1 cellular context compared by ENCODE assay signal in genomic region chr5:56157191-56157621, GRCh38.
TF ChIP-seq lines count a peak whose summit lies in the region.
"Not testable (repeated sequence)": the region's sequence is repeated elsewhere in the genome, so short reads cannot be mapped to it uniquely, and the experiment has no call there.

No MANE protein-coding gene starts in this region.

TF ChIP-seq in K562, 482 proteins besides CTCF, POLR2A, EP300 and RAD21 (continued from another document and continues in another):
- TF ChIP-seq, protein P1, sequence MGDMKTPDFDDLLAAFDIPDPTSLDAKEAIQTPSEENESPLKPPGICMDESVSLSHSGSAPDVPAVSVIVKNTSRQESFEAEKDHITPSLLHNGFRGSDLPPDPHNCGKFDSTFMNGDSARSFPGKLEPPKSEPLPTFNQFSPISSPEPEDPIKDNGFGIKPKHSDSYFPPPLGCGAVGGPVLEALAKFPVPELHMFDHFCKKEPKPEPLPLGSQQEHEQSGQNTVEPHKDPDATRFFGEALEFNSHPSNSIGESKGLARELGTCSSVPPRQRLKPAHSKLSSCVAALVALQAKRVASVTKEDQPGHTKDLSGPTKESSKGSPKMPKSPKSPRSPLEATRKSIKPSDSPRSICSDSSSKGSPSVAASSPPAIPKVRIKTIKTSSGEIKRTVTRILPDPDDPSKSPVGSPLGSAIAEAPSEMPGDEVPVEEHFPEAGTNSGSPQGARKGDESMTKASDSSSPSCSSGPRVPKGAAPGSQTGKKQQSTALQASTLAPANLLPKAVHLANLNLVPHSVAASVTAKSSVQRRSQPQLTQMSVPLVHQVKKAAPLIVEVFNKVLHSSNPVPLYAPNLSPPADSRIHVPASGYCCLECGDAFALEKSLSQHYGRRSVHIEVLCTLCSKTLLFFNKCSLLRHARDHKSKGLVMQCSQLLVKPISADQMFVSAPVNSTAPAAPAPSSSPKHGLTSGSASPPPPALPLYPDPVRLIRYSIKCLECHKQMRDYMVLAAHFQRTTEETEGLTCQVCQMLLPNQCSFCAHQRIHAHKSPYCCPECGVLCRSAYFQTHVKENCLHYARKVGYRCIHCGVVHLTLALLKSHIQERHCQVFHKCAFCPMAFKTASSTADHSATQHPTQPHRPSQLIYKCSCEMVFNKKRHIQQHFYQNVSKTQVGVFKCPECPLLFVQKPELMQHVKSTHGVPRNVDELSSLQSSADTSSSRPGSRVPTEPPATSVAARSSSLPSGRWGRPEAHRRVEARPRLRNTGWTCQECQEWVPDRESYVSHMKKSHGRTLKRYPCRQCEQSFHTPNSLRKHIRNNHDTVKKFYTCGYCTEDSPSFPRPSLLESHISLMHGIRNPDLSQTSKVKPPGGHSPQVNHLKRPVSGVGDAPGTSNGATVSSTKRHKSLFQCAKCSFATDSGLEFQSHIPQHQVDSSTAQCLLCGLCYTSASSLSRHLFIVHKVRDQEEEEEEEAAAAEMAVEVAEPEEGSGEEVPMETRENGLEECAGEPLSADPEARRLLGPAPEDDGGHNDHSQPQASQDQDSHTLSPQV (IDR thresholded peaks at IDR 0.05): peak; percentile 71; the same call in 1 of the 2 replicates
- TF ChIP-seq BACH1 (tag; IDR thresholded peaks at IDR 0.05): peak; percentile 15; the same call in 1 of the 2 replicates
- 0 out of 2 replicates have a peak, but pooled peaks have one; percentile 7 for TF ChIP-seq HDAC8 (tag; IDR thresholded peaks at IDR 0.05)
- TF ChIP-seq SMAD4 (CRISPR knock-in tag; conservative IDR thresholded peaks at IDR 0.05): 0 out of 2 replicates have a peak, but pooled peaks have one; percentile 66
- TF ChIP-seq DPF2 (IDR thresholded peaks at IDR 0.05): 0 out of 2 replicates have a peak, but pooled peaks have one; percentile 23
- TF ChIP-seq EP400 (IDR thresholded peaks at IDR 0.05): 0 out of 2 replicates have a peak, but pooled peaks have one; percentile 30
- peak in 1 of 2 experiments; percentile 80; a peak in 1 of 4 replicates for TF ChIP-seq SRF (CRISPR knock-in tag; IDR thresholded peaks at IDR 0.05)
- 0 out of 2 replicates have a peak, but pooled peaks have one; percentile 26 for TF ChIP-seq GTF2A2 (tag; IDR thresholded peaks at IDR 0.05)
- 0 out of 2 replicates have a peak, but pooled peaks have one; percentile 27 for TF ChIP-seq ZNF395 (CRISPR knock-in tag; IDR thresholded peaks at IDR 0.05)
- TF ChIP-seq, protein P2, sequence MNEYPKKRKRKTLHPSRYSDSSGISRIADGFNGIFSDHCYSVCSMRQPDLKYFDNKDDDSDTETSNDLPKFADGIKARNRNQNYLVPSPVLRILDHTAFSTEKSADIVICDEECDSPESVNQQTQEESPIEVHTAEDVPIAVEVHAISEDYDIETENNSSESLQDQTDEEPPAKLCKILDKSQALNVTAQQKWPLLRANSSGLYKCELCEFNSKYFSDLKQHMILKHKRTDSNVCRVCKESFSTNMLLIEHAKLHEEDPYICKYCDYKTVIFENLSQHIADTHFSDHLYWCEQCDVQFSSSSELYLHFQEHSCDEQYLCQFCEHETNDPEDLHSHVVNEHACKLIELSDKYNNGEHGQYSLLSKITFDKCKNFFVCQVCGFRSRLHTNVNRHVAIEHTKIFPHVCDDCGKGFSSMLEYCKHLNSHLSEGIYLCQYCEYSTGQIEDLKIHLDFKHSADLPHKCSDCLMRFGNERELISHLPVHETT (CRISPR knock-in tag; conservative IDR thresholded peaks at IDR 0.05 in 1 of 2, IDR thresholded peaks at IDR 0.05 in 1 of 2): peak in 1 of 2 experiments; percentile 54; a peak in 1 of 4 replicates
- TF ChIP-seq L3MBTL2 (IDR thresholded peaks at IDR 0.05): peak; percentile 77
- TF ChIP-seq ZBTB11 (CRISPR knock-in tag; IDR thresholded peaks at IDR 0.05): peak in 1 of 3 experiments; percentile 57; a peak in 1 of 6 replicates
- TF ChIP-seq MYC (IDR thresholded peaks at IDR 0.05; ENCODE audit: low read depth, low read length): 0 out of 2 replicates have a peak, but pooled peaks have one; percentile 28
- TF ChIP-seq MYC (CRISPR knock-in tag; IDR thresholded peaks at IDR 0.05; ENCODE audit: borderline replicate concordance, low read depth); ZNF740 (CRISPR knock-in tag; IDR thresholded peaks at IDR 0.05); TEAD4 (CRISPR knock-in tag; IDR thresholded peaks at IDR 0.05; ENCODE audit: borderline replicate concordance); NR4A1 (CRISPR knock-in tag; IDR thresholded peaks at IDR 0.05); ATF1 (CRISPR knock-in tag; IDR thresholded peaks at IDR 0.05): not testable (repeated sequence)
- 0 out of 2 replicates have a peak, but pooled peaks have one; percentile 34 for TF ChIP-seq CBFA2T2 (conservative IDR thresholded peaks at IDR 0.05)
- TF ChIP-seq SMARCA4 (IDR thresholded peaks at IDR 0.05): peak; percentile 32; the same call in 1 of the 2 replicates
- TF ChIP-seq ARID1B (IDR thresholded peaks at IDR 0.05): peak; percentile 55
- TF ChIP-seq GATA2 (CRISPR knock-in tag; IDR thresholded peaks at IDR 0.05): peak; percentile 70
- peak in 1 of 2 experiments; percentile 9; a peak in 1 of 4 replicates for TF ChIP-seq MAZ (CRISPR knock-in tag; conservative IDR thresholded peaks at IDR 0.05 in 1 of 2, IDR thresholded peaks at IDR 0.05 in 1 of 2)
- TF ChIP-seq ETV5 (CRISPR knock-in tag; IDR thresholded peaks at IDR 0.05; ENCODE audit: low read depth): 0 out of 2 replicates have a peak, but pooled peaks have one; percentile 32
- TF ChIP-seq ZNF311 (CRISPR knock-in tag; IDR thresholded peaks at IDR 0.05): 0 out of 2 replicates have a peak, but pooled peaks have one; percentile 21
- TF ChIP-seq, protein P3, sequence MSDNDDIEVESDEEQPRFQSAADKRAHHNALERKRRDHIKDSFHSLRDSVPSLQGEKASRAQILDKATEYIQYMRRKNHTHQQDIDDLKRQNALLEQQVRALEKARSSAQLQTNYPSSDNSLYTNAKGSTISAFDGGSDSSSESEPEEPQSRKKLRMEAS (CRISPR knock-in tag; IDR thresholded peaks at IDR 0.05): peak; percentile 58; the same call in 1 of the 2 replicates
- 0 out of 4 replicates have a peak, but pooled peaks of 1 of the 2 experiments have one; percentile 14 for TF ChIP-seq ZNF740 (tag; IDR thresholded peaks at IDR 0.05)
- TF ChIP-seq LCOR (CRISPR knock-in tag; IDR thresholded peaks at IDR 0.05): 0 out of 2 replicates have a peak, but pooled peaks have one; percentile 38
- TF ChIP-seq TEAD4 (IDR thresholded peaks at IDR 0.05; ENCODE audit: low read length): peak; percentile 44; the same call in 1 of the 2 replicates
- TF ChIP-seq TAL1 (IDR thresholded peaks at IDR 0.05): 0 out of 2 replicates have a peak, but pooled peaks have one; percentile 17
- TF ChIP-seq TFAP4 (CRISPR knock-in tag; IDR thresholded peaks at IDR 0.05; ENCODE audit: borderline replicate concordance): 0 out of 2 replicates have a peak, but pooled peaks have one; percentile 18
- 0 out of 2 replicates have a peak, but pooled peaks have one; percentile 2 for TF ChIP-seq ZNF79 (CRISPR knock-in tag; IDR thresholded peaks at IDR 0.05; ENCODE audit: low read depth)
- TF ChIP-seq, protein P4, sequence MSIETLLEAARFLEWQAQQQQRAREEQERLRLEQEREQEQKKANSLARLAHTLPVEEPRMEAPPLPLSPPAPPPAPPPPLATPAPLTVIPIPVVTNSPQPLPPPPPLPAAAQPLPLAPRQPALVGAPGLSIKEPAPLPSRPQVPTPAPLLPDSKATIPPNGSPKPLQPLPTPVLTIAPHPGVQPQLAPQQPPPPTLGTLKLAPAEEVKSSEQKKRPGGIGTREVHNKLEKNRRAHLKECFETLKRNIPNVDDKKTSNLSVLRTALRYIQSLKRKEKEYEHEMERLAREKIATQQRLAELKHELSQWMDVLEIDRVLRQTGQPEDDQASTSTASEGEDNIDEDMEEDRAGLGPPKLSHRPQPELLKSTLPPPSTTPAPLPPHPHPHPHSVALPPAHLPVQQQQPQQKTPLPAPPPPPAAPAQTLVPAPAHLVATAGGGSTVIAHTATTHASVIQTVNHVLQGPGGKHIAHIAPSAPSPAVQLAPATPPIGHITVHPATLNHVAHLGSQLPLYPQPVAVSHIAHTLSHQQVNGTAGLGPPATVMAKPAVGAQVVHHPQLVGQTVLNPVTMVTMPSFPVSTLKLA (conservative IDR thresholded peaks at IDR 0.05): 0 out of 4 replicates have a peak, but pooled peaks of 1 of the 2 experiments have one; percentile 16
- TF ChIP-seq DMBX1 (CRISPR knock-in tag; IDR thresholded peaks at IDR 0.05; ENCODE audit: borderline replicate concordance): 0 out of 2 replicates have a peak, but pooled peaks have one; percentile 8
- peak; percentile 58; the same call in 1 of the 2 replicates for TF ChIP-seq ZNF589 (CRISPR knock-in tag; IDR thresholded peaks at IDR 0.05; ENCODE audit: low read depth)
- peak; percentile 55 for TF ChIP-seq HMBOX1 (IDR thresholded peaks at IDR 0.05)
- TF ChIP-seq CTBP1 (IDR thresholded peaks at IDR 0.05; ENCODE audit: borderline replicate concordance): peak; percentile 58; the same call in 1 of the 2 replicates
- peak; percentile 67 for TF ChIP-seq TCF3 (CRISPR knock-in tag; IDR thresholded peaks at IDR 0.05)
- TF ChIP-seq NR4A1 (tag; IDR thresholded peaks at IDR 0.05): 0 out of 2 replicates have a peak, but pooled peaks have one; percentile 72
- peak; percentile 3; the same call in 1 of the 2 replicates for TF ChIP-seq ATF1 (tag; IDR thresholded peaks at IDR 0.05)
- peak; percentile 64 for TF ChIP-seq CBFA2T3 (IDR thresholded peaks at IDR 0.05)
